14 cellular contexts compared by ENCODE assay signal in genomic region chr5:171806976-171807823, GRCh38. TPM values are rescaled to one million over a fixed set of nuclear protein-coding genes. Genes with fewer than 3 reads are reported as not detected.
A peak's percentile ranks its signal among the peaks of the same experiment; 100 is the strongest.
DNase-seq lines count a peak whose midpoint lies in the region; TF ChIP-seq lines count a peak whose summit lies in the region.
"Had no signal": no experiment of that assay in that cellular context is flagged by ENCODE, and none has a peak within 500 bp of the region (broad histone marks: within the 10 kb centered on the region; RNA-seq: fewer than 3 reads in every experiment).

No MANE protein-coding gene starts in this region.

- H2BK120ac ChIP-seq in trophoblast cell (ENCODE audit: insufficient read depth, low read length, poor library complexity) = no peak overlapping the region

- no peak overlapping the region for H4K8ac ChIP-seq in trophoblast cell (ENCODE audit: low read depth, low read length)

- peaks cover 9% of the 10 kb centered on the region for H3K4me1 Mint-ChIP-seq in chondrocyte (ENCODE audit: low read depth)
- H3K4me1 Mint-ChIP-seq in T-helper 2 cell treated with Interferon-gamma antibody and Interleukin-4, amounts not matched to agents 5 μg/mL and 100 μg/mL, for 36 hours (ENCODE audit: low read depth) = peaks cover 2% of the 10 kb centered on the region

- no peak overlapping the region for H2AK5ac ChIP-seq in trophoblast cell (ENCODE audit: low read length)

- H3K9ac ChIP-seq in trophoblast cell (ENCODE audit: low read length) = no peak overlapping the region

- H3K27ac ChIP-seq in trophoblast cell (ENCODE audit: low read depth, low read length) = no peak overlapping the region

- H3K14ac ChIP-seq in trophoblast cell (ENCODE audit: low read length) = no peak overlapping the region

- DNase-seq in NCI-H82 (lab: John Stamatoyannopoulos, UW) = peak; percentile 0
- DNase-seq in NCI-H82 treated with DMSO at 0.1 percent for 48 hours (lab: John Stamatoyannopoulos, UW; ENCODE audit: unreplicated experiment) = no peak
- peak; percentile 50 for DNase-seq in NCI-H2029 (lab: John Stamatoyannopoulos, UW)
- no peak for DNase-seq in chondrocyte (ENCODE audit: low spot score)
- peak; percentile 71 to 79 for DNase-seq in trophoblast cell
- DNase-seq in T-helper 2 cell treated with Interferon-gamma antibody and Interleukin-4, amounts not matched to agents 5 μg/mL and 100 μg/mL, for 36 hours (ENCODE audit: low spot score) = no peak
- no peak for DNase-seq in 8988T
- DNase-seq in medulla oblongata (ENCODE audit: extremely low spot score) = no peak
- DNase-seq: effector memory CD8-positive, alpha-beta T cell; NCI-H1436 treated with DMSO at 0.1 percent for 48 hours; SIG-M5; stimulated activated CD4-positive, alpha-beta T cell treated with anti-CD3 and anti-CD28 coated beads, Interleukin-4, amount 100 ng/mL, for 24 hours had no signal

- H2AFZ ChIP-seq in trophoblast cell (ENCODE audit: insufficient read depth, low read length, poor library complexity) = no peak overlapping the region

- no peaks in the 10 kb centered on the region for H3K79me1 ChIP-seq in trophoblast cell (ENCODE audit: low read length)

- H3K18ac ChIP-seq in trophoblast cell (ENCODE audit: low read length) = no peak overlapping the region

- H3K36me3 Mint-ChIP-seq in chondrocyte (ENCODE audit: low read depth) = peaks cover 7% of the 10 kb centered on the region
- H3K36me3 Mint-ChIP-seq in T-helper 2 cell treated with Interferon-gamma antibody and Interleukin-4, amounts not matched to agents 5 μg/mL and 100 μg/mL, for 36 hours (ENCODE audit: low read depth) = no peaks in the 10 kb centered on the region

- no peaks in the 10 kb centered on the region for H3K27me3 ChIP-seq in trophoblast cell (ENCODE audit: insufficient read depth, low read length)

- no peaks in the 10 kb centered on the region for H3K36me3 ChIP-seq in trophoblast cell (ENCODE audit: control insufficient read depth in 1 of 2, insufficient read depth in 2 of 2, low read length in 2 of 2)

- no peak overlapping the region for H2BK5ac ChIP-seq in trophoblast cell (ENCODE audit: low read depth, low read length, poor library complexity)

- WGBS in trophoblast cell (ENCODE audit: extremely low coverage, insufficient coverage, insufficient read length) = no CpG with 5 or more reads among the region's 24 CpGs

- no peak overlapping the region for H3K4ac ChIP-seq in trophoblast cell (ENCODE audit: low read depth, low read length)

- no peaks in the 10 kb centered on the region for H3K9me3 ChIP-seq in trophoblast cell (ENCODE audit: insufficient read depth, low read depth, low read length)

- peaks cover 45% of the 10 kb centered on the region for H3K27me3 Mint-ChIP-seq in chondrocyte (ENCODE audit: low read depth)
- H3K27me3 Mint-ChIP-seq in T-helper 2 cell treated with Interferon-gamma antibody and Interleukin-4, amounts not matched to agents 5 μg/mL and 100 μg/mL, for 36 hours (ENCODE audit: low read depth) = peaks cover 21% of the 10 kb centered on the region

- no peak overlapping the region for H3K23ac ChIP-seq in trophoblast cell (ENCODE audit: low read length)

- H4K91ac ChIP-seq in trophoblast cell (ENCODE audit: low read depth, low read length) = no peak overlapping the region

- H3K4me3 Mint-ChIP-seq in chondrocyte (ENCODE audit: unreplicated experiment) = peak overlapping the region; percentile 55
- no peak overlapping the region for H3K4me3 Mint-ChIP-seq in T-helper 2 cell treated with Interferon-gamma antibody and Interleukin-4, amounts not matched to agents 5 μg/mL and 100 μg/mL, for 36 hours
- H3K4me3 Mint-ChIP-seq: activated naive CD4-positive, alpha-beta T cell treated with anti-CD3 and anti-CD28 coated beads, Interleukin-2, amount 50 U/mL, for 24 hours; effector memory CD8-positive, alpha-beta T cell had no signal

- H3K4me2 ChIP-seq in trophoblast cell (ENCODE audit: low read length) = no peak overlapping the region

- H3K9me3 Mint-ChIP-seq in chondrocyte (ENCODE audit: low read depth) = peaks cover 14% of the 10 kb centered on the region
- H3K9me3 Mint-ChIP-seq in T-helper 2 cell treated with Interferon-gamma antibody and Interleukin-4, amounts not matched to agents 5 μg/mL and 100 μg/mL, for 36 hours = no peaks in the 10 kb centered on the region

- H3K4me1 ChIP-seq in trophoblast cell (ENCODE audit: control insufficient read depth in 1 of 2, insufficient read depth in 2 of 2, low read length in 2 of 2) = peaks cover 0 to 3% of the 10 kb centered on the region in 2 experiments

- TF ChIP-seq CTCF in chondrocyte (IDR thresholded peaks at IDR 0.05) = no peak

- no peak overlapping the region for H2BK12ac ChIP-seq in trophoblast cell (ENCODE audit: low read length)

- no peak overlapping the region for H3K27ac Mint-ChIP-seq in chondrocyte (ENCODE audit: unreplicated experiment)
- H3K27ac Mint-ChIP-seq in T-helper 2 cell treated with Interferon-gamma antibody and Interleukin-4, amounts not matched to agents 5 μg/mL and 100 μg/mL, for 36 hours = no peak overlapping the region
- H3K27ac Mint-ChIP-seq: activated naive CD4-positive, alpha-beta T cell treated with anti-CD3 and anti-CD28 coated beads, Interleukin-2, amount 50 U/mL, for 24 hours; effector memory CD8-positive, alpha-beta T cell had no signal

- H3K4me3 ChIP-seq in trophoblast cell (ENCODE audit: low read depth, low read length) = no peak overlapping the region

- no peak overlapping the region for H4K12ac ChIP-seq in trophoblast cell (ENCODE audit: low read depth, low read length)

- H3K79me2 ChIP-seq in trophoblast cell (ENCODE audit: control insufficient read depth, insufficient read depth, low read length, poor library complexity) = no peaks in the 10 kb centered on the region

RNA-seq across cellular contexts. Expression of gene SMIM23, which starts 21.6 kb away (rescaled TPM):
- total RNA-seq in chondrocyte = not detected in 3 replicates
- not detected in 2 replicates for polyA plus RNA-seq in trophoblast cell (2013)
- total RNA-seq: omental fat pad had no signal

Comparison
In these comparisons a context has a peak if more than half of its experiments do, and no peak if none do; other contexts are left out.
1. DNase-seq: peak in NCI-H82 (single experiment), NCI-H2029 (single experiment) and trophoblast cell (2 of 2); none in NCI-H82 treated with DMSO at 0.1 percent for 48 hours (single experiment), chondrocyte (single experiment), T-helper 2 cell treated with Interferon-gamma antibody and Interleukin-4, amounts not matched to agents 5 μg/mL and 100 μg/mL, for 36 hours (single experiment), 8988T (single experiment) and medulla oblongata (single experiment).